Comparison of ENCODE assay signal across 17 cellular contexts in genomic region chr14:101562659-101563351, GRCh38. TPM values are rescaled to one million over a fixed set of nuclear protein-coding genes. Genes with fewer than 3 reads are reported as not detected.
DNase-seq lines count a peak whose midpoint lies in the region; ATAC-seq and TF ChIP-seq lines count a peak whose summit lies in the region.
"Had no signal": no experiment of that assay in that cellular context is flagged by ENCODE, and none has a peak within 500 bp of the region (broad histone marks: within the 10 kb centered on the region; RNA-seq: fewer than 3 reads in every experiment).

No MANE protein-coding gene starts in this region.

- H3K4me3 ChIP-seq in hepatocyte = no peak overlapping the region
- no peak overlapping the region for H3K4me3 ChIP-seq in psoas muscle
- H3K4me3 ChIP-seq: PC-9 had no signal

- peaks cover 6% of the 10 kb centered on the region for H3K4me1 Mint-ChIP-seq in activated CD8-positive, alpha-beta T cell treated with anti-CD3 and anti-CD28 coated beads for 36 hours (ENCODE audit: low read depth)
- peaks cover 3% of the 10 kb centered on the region for H3K4me1 Mint-ChIP-seq in activated CD8-positive, alpha-beta T cell treated with anti-CD3 and anti-CD28 coated beads, Interleukin-2, amount 10 ng/mL, durations not matched to agents 7 days and 5 days (ENCODE audit: low read depth)

- 28% methylated on average over 23 of the region's 23 CpGs for WGBS in hepatocyte (ENCODE audit: low lambda C conversion rate, missing lambda C conversion rate)
- WGBS in psoas muscle, 3 donors = 5 to 9% (median 5%) methylated on average over 23 of the region's 23 CpGs

- H3K4me3 Mint-ChIP-seq in activated CD8-positive, alpha-beta T cell treated with anti-CD3 and anti-CD28 coated beads for 36 hours = no peak overlapping the region
- H3K4me3 Mint-ChIP-seq in activated CD8-positive, alpha-beta T cell treated with anti-CD3 and anti-CD28 coated beads, Interleukin-2, amount 10 ng/mL, durations not matched to agents 7 days and 5 days = no peak overlapping the region
- H3K4me3 Mint-ChIP-seq: dendritic cell treated with granulocyte-macrophage colony-stimulating factor and Interleukin-4, amounts not matched to agents 40 ng/mL and 50 ng/mL, for 4 days had no signal

- H3K4me1 ChIP-seq in hepatocyte (ENCODE audit: insufficient read depth) = peaks cover 23% of the 10 kb centered on the region
- H3K4me1 ChIP-seq in psoas muscle = no peaks in the 10 kb centered on the region
- H3K4me1 ChIP-seq: uterus had no signal

- CTCF ChIA-PET in activated CD8-positive, alpha-beta T cell treated with anti-CD3 and anti-CD28 coated beads for 36 hours (lab: Charles Lee) = no interaction called here
- CTCF ChIA-PET in activated CD8-positive, alpha-beta T cell treated with anti-CD3 and anti-CD28 coated beads, Interleukin-2, amount 10 ng/mL, durations not matched to agents 7 days and 5 days (lab: Charles Lee) = no interaction called here

- intact Hi-C loops in activated CD8-positive, alpha-beta T cell treated with anti-CD3 and anti-CD28 coated beads for 36 hours (cut with micrococcal nuclease) = no loop called here
- intact Hi-C loops in psoas muscle (cut with DNase I) = no loop called here

- H3K27me3 Mint-ChIP-seq in activated CD8-positive, alpha-beta T cell treated with anti-CD3 and anti-CD28 coated beads for 36 hours = peaks cover 70% of the 10 kb centered on the region
- peaks cover 68% of the 10 kb centered on the region for H3K27me3 Mint-ChIP-seq in activated CD8-positive, alpha-beta T cell treated with anti-CD3 and anti-CD28 coated beads, Interleukin-2, amount 10 ng/mL, durations not matched to agents 7 days and 5 days (ENCODE audit: low read depth)

- no peaks in the 10 kb centered on the region for H4K20me1 ChIP-seq in hepatocyte (ENCODE audit: insufficient read depth, poor library complexity, severe bottlenecking)

- H3K4me2 ChIP-seq in hepatocyte = peak overlapping the region; percentile 93
- H3K4me2 ChIP-seq: PC-9 had no signal

- H3K9me3 ChIP-seq in hepatocyte (ENCODE audit: low read depth) (no peaks in the 10 kb centered on the region), psoas muscle (peaks cover 8% of the 10 kb centered on the region)

- H3K27me3 ChIP-seq in hepatocyte = peaks cover 63% of the 10 kb centered on the region
- H3K27me3 ChIP-seq in psoas muscle (ENCODE audit: insufficient read depth in 3 of 3, low read length in 2 of 3) = peaks cover 0 to 86% (median 37%) of the 10 kb centered on the region in 3 donors

- POLR2A ChIA-PET in activated CD8-positive, alpha-beta T cell treated with anti-CD3 and anti-CD28 coated beads for 36 hours (lab: Charles Lee) = no interaction called here
- POLR2A ChIA-PET in activated CD8-positive, alpha-beta T cell treated with anti-CD3 and anti-CD28 coated beads, Interleukin-2, amount 10 ng/mL, durations not matched to agents 7 days and 5 days (lab: Charles Lee) = no interaction called here

- peaks cover 5% of the 10 kb centered on the region for H3K9me3 Mint-ChIP-seq in activated CD8-positive, alpha-beta T cell treated with anti-CD3 and anti-CD28 coated beads for 36 hours
- H3K9me3 Mint-ChIP-seq in activated CD8-positive, alpha-beta T cell treated with anti-CD3 and anti-CD28 coated beads, Interleukin-2, amount 10 ng/mL, durations not matched to agents 7 days and 5 days (ENCODE audit: insufficient read depth) = peaks cover 11% of the 10 kb centered on the region

- H2AFZ ChIP-seq in hepatocyte = no peak overlapping the region
- H2AFZ ChIP-seq: PC-9 had no signal

- H3K9me2 ChIP-seq in hepatocyte (replicated peaks; ENCODE audit: insufficient read depth) = no peaks in the 10 kb centered on the region

- H3K27ac ChIP-seq in hepatocyte = no peak overlapping the region
- H3K27ac ChIP-seq in psoas muscle = no peak overlapping the region
- H3K27ac ChIP-seq: PC-9, uterus had no signal

- no peaks in the 10 kb centered on the region for H3K36me3 ChIP-seq in hepatocyte (replicated peaks; ENCODE audit: insufficient read depth, low read depth)
- H3K36me3 ChIP-seq in psoas muscle (ENCODE audit: insufficient read depth in 1 of 2, low read depth in 1 of 2) = no peaks in the 10 kb centered on the region
- H3K36me3 ChIP-seq: uterus had no signal

- TF ChIP-seq CTCF in activated CD8-positive, alpha-beta T cell treated with anti-CD3 and anti-CD28 coated beads for 36 hours (IDR thresholded peaks at IDR 0.05) = no peak
- TF ChIP-seq CTCF in hepatocyte (IDR thresholded peaks at IDR 0.05; ENCODE audit: poor library complexity) = no peak
- TF ChIP-seq CTCF in psoas muscle (IDR thresholded peaks at IDR 0.05) = no peak

- H3K27ac Mint-ChIP-seq in activated CD8-positive, alpha-beta T cell treated with anti-CD3 and anti-CD28 coated beads for 36 hours = no peak overlapping the region
- no peak overlapping the region for H3K27ac Mint-ChIP-seq in activated CD8-positive, alpha-beta T cell treated with anti-CD3 and anti-CD28 coated beads, Interleukin-2, amount 10 ng/mL, durations not matched to agents 7 days and 5 days
- H3K27ac Mint-ChIP-seq: dendritic cell treated with granulocyte-macrophage colony-stimulating factor and Interleukin-4, amounts not matched to agents 40 ng/mL and 50 ng/mL, for 4 days had no signal

- peaks cover 7% of the 10 kb centered on the region for H3K36me3 Mint-ChIP-seq in activated CD8-positive, alpha-beta T cell treated with anti-CD3 and anti-CD28 coated beads for 36 hours (ENCODE audit: low read depth)
- peaks cover 18% of the 10 kb centered on the region for H3K36me3 Mint-ChIP-seq in activated CD8-positive, alpha-beta T cell treated with anti-CD3 and anti-CD28 coated beads, Interleukin-2, amount 10 ng/mL, durations not matched to agents 7 days and 5 days (ENCODE audit: low read depth)

- H3K79me2 ChIP-seq in hepatocyte = peaks cover 22% of the 10 kb centered on the region

- ATAC-seq in activated CD8-positive, alpha-beta T cell treated with anti-CD3 and anti-CD28 coated beads for 36 hours = no peak
- no peak for ATAC-seq in activated CD8-positive, alpha-beta T cell treated with anti-CD3 and anti-CD28 coated beads, Interleukin-2, amount 10 ng/mL, durations not matched to agents 7 days and 5 days
- ATAC-seq in psoas muscle = no peak
- ATAC-seq: esophagus mucosa had no signal

- DNase-seq in activated CD8-positive, alpha-beta T cell treated with anti-CD3 and anti-CD28 coated beads for 36 hours = peak; percentile 20
- DNase-seq in activated CD8-positive, alpha-beta T cell treated with anti-CD3 and anti-CD28 coated beads, Interleukin-2, amount 10 ng/mL, durations not matched to agents 7 days and 5 days = no peak
- DNase-seq in NCI-H2171 (lab: John Stamatoyannopoulos, UW) (peak; percentile 39), hepatocyte (ENCODE audit: low spot score) (no peak), psoas muscle (peak; percentile 2 to 33), iPS-NIHi7 (ENCODE audit: extremely low spot score) (no peak)
- no peak for DNase-seq in activated CD4-positive, CD25-positive, alpha-beta regulatory T cell (lab: John Stamatoyannopoulos, UW)
- no peak for DNase-seq in activated naive CD4-positive, alpha-beta T cell treated with anti-CD3 and anti-CD28 coated beads, Interleukin-2, amount 50 U/mL, for 16 hours
- DNase-seq: activated effector memory CD4-positive, alpha-beta T cell treated with Interleukin-2 at 50 U/mL for 16 hours; Calu3; NCI-H524 treated with DMSO at 0.1 percent for 48 hours; PC-9; uterus had no signal

RNA-seq across cellular contexts. Expression of gene DIO3, which starts 1.5 kb away (rescaled TPM):
- total RNA-seq in activated CD8-positive, alpha-beta T cell treated with anti-CD3 and anti-CD28 coated beads for 36 hours = not detected
- not detected for total RNA-seq in activated CD8-positive, alpha-beta T cell treated with anti-CD3 and anti-CD28 coated beads, Interleukin-2, amount 10 ng/mL, durations not matched to agents 7 days and 5 days
- 51.1 and 51.3 TPM in 2 replicates for total RNA-seq in hepatocyte
- polyA plus RNA-seq in hepatocyte = 18.4 and 27.6 TPM in 2 replicates
- 1 to 10 TPM in 1 of 4 donors, under 1 TPM in 3; 0.30 to 1.2 (median 0.70) TPM for total RNA-seq in psoas muscle
- polyA plus RNA-seq in psoas muscle = 1 to 10 TPM in 2 of 3 donors, under 1 TPM in 1; 0.66 to 1.3 (median 1.0) TPM
- total RNA-seq: activated CD8-positive, alpha-beta memory T cell treated with anti-CD3 and anti-CD28 coated beads for 36 hours had no signal
- polyA plus RNA-seq: AG04450 had no signal

Comparison
In these comparisons a context has a peak if more than half of its experiments do, and no peak if none do; other contexts are left out.
1. DNase-seq: peak in activated CD8-positive, alpha-beta T cell treated with anti-CD3 and anti-CD28 coated beads for 36 hours (single experiment), NCI-H2171 (single experiment) and psoas muscle (2 of 2); none in activated CD8-positive, alpha-beta T cell treated with anti-CD3 and anti-CD28 coated beads, Interleukin-2, amount 10 ng/mL, durations not matched to agents 7 days and 5 days (single experiment), hepatocyte (single experiment), activated CD4-positive, CD25-positive, alpha-beta regulatory T cell (0 of 4), activated naive CD4-positive, alpha-beta T cell treated with anti-CD3 and anti-CD28 coated beads, Interleukin-2, amount 50 U/mL, for 16 hours (single experiment) and iPS-NIHi7 (single experiment).
2. RNA of gene DIO3, which starts 1.5 kb away (total RNA-seq): 51.1 to 51.3 TPM in hepatocyte; 0.30 to 1.2 TPM in psoas muscle, not detected in activated CD8-positive, alpha-beta T cell treated with anti-CD3 and anti-CD28 coated beads for 36 hours and not detected in activated CD8-positive, alpha-beta T cell treated with anti-CD3 and anti-CD28 coated beads, Interleukin-2, amount 10 ng/mL, durations not matched to agents 7 days and 5 days; every median in the first group is over 10 times any median in the second.